19 cellular contexts compared by ENCODE assay signal in genomic region chr2:72602711-72603110, GRCh38.
"Had no signal": no experiment of that assay in that cellular context is flagged by ENCODE, and none has a peak within 500 bp of the region (broad histone marks: within the 10 kb centered on the region; RNA-seq: fewer than 3 reads in every experiment).

No MANE protein-coding gene starts in this region.

- H3K9me3 Mint-ChIP-seq: dendritic cell treated with granulocyte-macrophage colony-stimulating factor and Interleukin-4, amounts not matched to agents 40 ng/mL and 50 ng/mL, for 4 days; effector memory CD8-positive, alpha-beta T cell; natural killer cell treated with Interleukin-12 subunit alpha and Interleukin-12 subunit beta and Interleukin-15 and Interleukin-18, amount 100 ng/mL, for 72 hours; stimulated activated naive B cell treated with anti-CD40 and anti-IgM and Interleukin-4, amounts not matched to agents 10 μg/mL and 1 μg/mL and 100 μg/mL, for 72 hours; type B pancreatic cell had no signal

- H3K27me3 ChIP-seq: esophagus squamous epithelium, heart left ventricle, right lobe of liver, spleen had no signal

- H3K4me3 Mint-ChIP-seq: dendritic cell treated with granulocyte-macrophage colony-stimulating factor and Interleukin-4, amounts not matched to agents 40 ng/mL and 50 ng/mL, for 4 days; effector memory CD8-positive, alpha-beta T cell; natural killer cell treated with Interleukin-12 subunit alpha and Interleukin-12 subunit beta and Interleukin-15 and Interleukin-18, amount 100 ng/mL, for 72 hours; stimulated activated naive B cell treated with anti-CD40 and anti-IgM and Interleukin-4, amounts not matched to agents 10 μg/mL and 1 μg/mL and 100 μg/mL, for 72 hours; type B pancreatic cell had no signal

- H3K36me3 Mint-ChIP-seq: natural killer cell treated with Interleukin-12 subunit alpha and Interleukin-12 subunit beta and Interleukin-15 and Interleukin-18, amount 100 ng/mL, for 72 hours; type B pancreatic cell had no signal

- ATAC-seq: effector memory CD8-positive, alpha-beta T cell; left lobe of liver; natural killer cell treated with Interleukin-12 subunit alpha and Interleukin-12 subunit beta and Interleukin-15 and Interleukin-18, amount 100 ng/mL, for 72 hours; right lobe of liver had no signal

- H3K27ac Mint-ChIP-seq: dendritic cell treated with granulocyte-macrophage colony-stimulating factor and Interleukin-4, amounts not matched to agents 40 ng/mL and 50 ng/mL, for 4 days; natural killer cell treated with Interleukin-12 subunit alpha and Interleukin-12 subunit beta and Interleukin-15 and Interleukin-18, amount 100 ng/mL, for 72 hours; stimulated activated naive B cell treated with anti-CD40 and anti-IgM and Interleukin-4, amounts not matched to agents 10 μg/mL and 1 μg/mL and 100 μg/mL, for 72 hours had no signal

- H3K9me3 ChIP-seq: esophagus squamous epithelium, prostate gland, right lobe of liver, spleen had no signal

- H3K4me3 ChIP-seq: esophagus squamous epithelium, heart left ventricle, prostate gland, right lobe of liver, spleen had no signal

- H3K27ac ChIP-seq: esophagus squamous epithelium, heart left ventricle, parathyroid adenoma, prostate gland, right lobe of liver, spleen had no signal

- H3K36me3 ChIP-seq: esophagus squamous epithelium, heart left ventricle, prostate gland, right lobe of liver, spleen had no signal

- DNase-seq: cerebellar nuclear complex; effector memory CD8-positive, alpha-beta T cell; esophagus squamous epithelium; foreskin fibroblast; heart left ventricle; hippocampal formation; midbrain; right lobe of liver; spleen; stimulated activated CD4-positive, alpha-beta T cell treated with anti-CD3 and anti-CD28 coated beads, Interleukin-15, amount 100 ng/mL, for 24 hours; stimulated activated CD4-positive, alpha-beta T cell treated with anti-CD3 and anti-CD28 coated beads, Interleukin-1b, Interleukin-23, amount 100 ng/mL, for 48 hours; stimulated activated CD4-positive, alpha-beta T cell treated with anti-CD3 and anti-CD28 coated beads, Interleukin-4, amount 100 ng/mL, for 24 hours; stimulated activated naive B cell treated with anti-CD40 and anti-IgM and Interleukin-4, amounts not matched to agents 10 μg/mL and 1 μg/mL and 100 μg/mL, for 72 hours had no signal

- H3K27me3 Mint-ChIP-seq: dendritic cell treated with granulocyte-macrophage colony-stimulating factor and Interleukin-4, amounts not matched to agents 40 ng/mL and 50 ng/mL, for 4 days; effector memory CD8-positive, alpha-beta T cell; natural killer cell treated with Interleukin-12 subunit alpha and Interleukin-12 subunit beta and Interleukin-15 and Interleukin-18, amount 100 ng/mL, for 72 hours; type B pancreatic cell had no signal

- H3K4me1 ChIP-seq: esophagus squamous epithelium, prostate gland, right lobe of liver, spleen had no signal
